22 cellular contexts compared by ENCODE assay signal in genomic region chr4:156832886-156833285, GRCh38.
DNase-seq lines count a peak whose midpoint lies in the region; ATAC-seq and TF ChIP-seq lines count a peak whose summit lies in the region.
"Had no signal": no experiment of that assay in that cellular context is flagged by ENCODE, and none has a peak within 500 bp of the region (broad histone marks: within the 10 kb centered on the region; RNA-seq: fewer than 3 reads in every experiment).

No MANE protein-coding gene starts in this region.

- in situ Hi-C loops in astrocyte of the spinal cord (cut with HindIII; ENCODE audit: low sequenced_read_pairs): no loop called here

- H3K9me3 Mint-ChIP-seq in activated T-helper 2 cell treated with anti-CD3 and anti-CD28 coated beads, Interferon-gamma antibody, Interleukin-2, Interleukin-4, amounts not matched to agents 10 μg/mL and 5 μg/mL and 100 μg/mL, durations not matched to agents 14 hours and 24 hours and 36 hours: peaks cover 4% of the 10 kb centered on the region

- H3K4me1 ChIP-seq in RWPE2 (ENCODE audit: insufficient read depth, poor library complexity, severe bottlenecking): peaks cover 23% of the 10 kb centered on the region

- H3K27ac ChIP-seq in RWPE2 (ENCODE audit: poor library complexity, severe bottlenecking) (peak overlapping the region; percentile 6), dorsolateral prefrontal cortex (no peak overlapping the region)
- H3K27ac ChIP-seq: HL-60, SK-N-MC had no signal

- no peaks in the 10 kb centered on the region for H3K27me3 ChIP-seq in RWPE2 (ENCODE audit: insufficient read depth, poor library complexity, severe bottlenecking)
- no peaks in the 10 kb centered on the region for H3K27me3 ChIP-seq in dorsolateral prefrontal cortex

- no peak overlapping the region for H3K27ac Mint-ChIP-seq in activated T-helper 2 cell treated with anti-CD3 and anti-CD28 coated beads, Interferon-gamma antibody, Interleukin-2, Interleukin-4, amounts not matched to agents 10 μg/mL and 5 μg/mL and 100 μg/mL, durations not matched to agents 14 hours and 24 hours and 36 hours

- intact Hi-C loops in activated T-helper 2 cell treated with anti-CD3 and anti-CD28 coated beads, Interferon-gamma antibody, Interleukin-2, Interleukin-4, amounts not matched to agents 10 μg/mL and 5 μg/mL and 100 μg/mL, durations not matched to agents 14 hours and 24 hours and 36 hours (cut with micrococcal nuclease): no loop called here
- intact Hi-C loops in dorsolateral prefrontal cortex (cut with DNase I): no loop called here

- no peaks in the 10 kb centered on the region for H3K36me3 Mint-ChIP-seq in activated T-helper 2 cell treated with anti-CD3 and anti-CD28 coated beads, Interferon-gamma antibody, Interleukin-2, Interleukin-4, amounts not matched to agents 10 μg/mL and 5 μg/mL and 100 μg/mL, durations not matched to agents 14 hours and 24 hours and 36 hours (ENCODE audit: low read depth)

- H3K36me3 ChIP-seq in RWPE2 (ENCODE audit: low read depth): 0 out of 2 replicates have a peak, but pooled peaks cover 9% of the 10 kb centered on the region

- no peak for TF ChIP-seq CTCF in RWPE2 (IDR thresholded peaks at IDR 0.05; ENCODE audit: poor library complexity, severe bottlenecking)
- TF ChIP-seq CTCF in astrocyte of the spinal cord (IDR thresholded peaks at IDR 0.05; ENCODE audit: low read depth, low read length): no peak
- no peak for TF ChIP-seq CTCF in dorsolateral prefrontal cortex (IDR thresholded peaks at IDR 0.05 in 54 of 56, conservative IDR thresholded peaks at IDR 0.05 in 2 of 56; ENCODE audit: low read depth in 1 of 56, partially characterized antibody in 56 of 56)

- DNase-seq in EH (ENCODE audit: low read depth) (peak; percentile 4), RWPE2 (ENCODE audit: low spot score) (no peak), astrocyte of the spinal cord (ENCODE audit: low read depth, low spot score) (peak; percentile 37), fibroblast of peridontal ligament (ENCODE audit: extremely low read depth) (peak; percentile 42), dorsolateral prefrontal cortex (no peak)
- no peak for DNase-seq in activated T-helper 2 cell treated with anti-CD3 and anti-CD28 coated beads, Interferon-gamma antibody, Interleukin-2, Interleukin-4, amounts not matched to agents 10 μg/mL and 5 μg/mL and 100 μg/mL, durations not matched to agents 14 hours and 24 hours and 36 hours (ENCODE audit: low spot score)
- DNase-seq: 8988T, ACHN, Calu3, DMS79 treated with DMSO at 0.1 percent for 48 hours, NCI-H1048, NCI-H1417, NCI-H1694, NCI-H2029 treated with DMSO at 0.1 percent for 48 hours, NCI-H2227 treated with DMSO at 0.1 percent for 48 hours, NCI-H526 treated with DMSO at 0.1 percent for 48 hours, SIG-M5 had no signal

- no peaks in the 10 kb centered on the region for H3K9me3 ChIP-seq in RWPE2 (ENCODE audit: severe bottlenecking)

- H3K4me3 Mint-ChIP-seq in activated T-helper 2 cell treated with anti-CD3 and anti-CD28 coated beads, Interferon-gamma antibody, Interleukin-2, Interleukin-4, amounts not matched to agents 10 μg/mL and 5 μg/mL and 100 μg/mL, durations not matched to agents 14 hours and 24 hours and 36 hours (ENCODE audit: low read depth): no peak overlapping the region

- H3K4me3 ChIP-seq in RWPE2 (ENCODE audit: severe bottlenecking): no peak overlapping the region
- no peak overlapping the region for H3K4me3 ChIP-seq in astrocyte of the spinal cord (ENCODE audit: low read depth, low read length)
- no peak overlapping the region for H3K4me3 ChIP-seq in dorsolateral prefrontal cortex
- H3K4me3 ChIP-seq: SK-N-MC had no signal

- no peaks in the 10 kb centered on the region for H3K27me3 Mint-ChIP-seq in activated T-helper 2 cell treated with anti-CD3 and anti-CD28 coated beads, Interferon-gamma antibody, Interleukin-2, Interleukin-4, amounts not matched to agents 10 μg/mL and 5 μg/mL and 100 μg/mL, durations not matched to agents 14 hours and 24 hours and 36 hours (ENCODE audit: low read depth)

- no peaks in the 10 kb centered on the region for H3K4me1 Mint-ChIP-seq in activated T-helper 2 cell treated with anti-CD3 and anti-CD28 coated beads, Interferon-gamma antibody, Interleukin-2, Interleukin-4, amounts not matched to agents 10 μg/mL and 5 μg/mL and 100 μg/mL, durations not matched to agents 14 hours and 24 hours and 36 hours (ENCODE audit: low read depth)

- no peak for ATAC-seq in RWPE2 (ENCODE audit: low read depth)
- ATAC-seq in HG03521 (IDR thresholded peaks at IDR 0.05; ENCODE audit: unreplicated experiment): no peak
- no peak for ATAC-seq in HG03432 (IDR thresholded peaks at IDR 0.05; ENCODE audit: unreplicated experiment)
- ATAC-seq: HCT116 had no signal

Comparison
In these comparisons a context has a peak if more than half of its experiments do, and no peak if none do; other contexts are left out.
1. DNase-seq: peak in EH (single experiment), astrocyte of the spinal cord (single experiment) and fibroblast of peridontal ligament (single experiment); none in RWPE2 (single experiment), activated T-helper 2 cell treated with anti-CD3 and anti-CD28 coated beads, Interferon-gamma antibody, Interleukin-2, Interleukin-4, amounts not matched to agents 10 μg/mL and 5 μg/mL and 100 μg/mL, durations not matched to agents 14 hours and 24 hours and 36 hours (single experiment) and dorsolateral prefrontal cortex (0 of 10).